1 cellular context compared by ENCODE assay signal in genomic region chr6:151065027-151065815, GRCh38.
TF ChIP-seq lines count a peak whose summit lies in the region.

No MANE protein-coding gene starts in this region.

TF ChIP-seq in HepG2, 621 proteins besides CTCF, POLR2A, EP300 and RAD21 (continued from another document):
- TF ChIP-seq, protein P1, sequence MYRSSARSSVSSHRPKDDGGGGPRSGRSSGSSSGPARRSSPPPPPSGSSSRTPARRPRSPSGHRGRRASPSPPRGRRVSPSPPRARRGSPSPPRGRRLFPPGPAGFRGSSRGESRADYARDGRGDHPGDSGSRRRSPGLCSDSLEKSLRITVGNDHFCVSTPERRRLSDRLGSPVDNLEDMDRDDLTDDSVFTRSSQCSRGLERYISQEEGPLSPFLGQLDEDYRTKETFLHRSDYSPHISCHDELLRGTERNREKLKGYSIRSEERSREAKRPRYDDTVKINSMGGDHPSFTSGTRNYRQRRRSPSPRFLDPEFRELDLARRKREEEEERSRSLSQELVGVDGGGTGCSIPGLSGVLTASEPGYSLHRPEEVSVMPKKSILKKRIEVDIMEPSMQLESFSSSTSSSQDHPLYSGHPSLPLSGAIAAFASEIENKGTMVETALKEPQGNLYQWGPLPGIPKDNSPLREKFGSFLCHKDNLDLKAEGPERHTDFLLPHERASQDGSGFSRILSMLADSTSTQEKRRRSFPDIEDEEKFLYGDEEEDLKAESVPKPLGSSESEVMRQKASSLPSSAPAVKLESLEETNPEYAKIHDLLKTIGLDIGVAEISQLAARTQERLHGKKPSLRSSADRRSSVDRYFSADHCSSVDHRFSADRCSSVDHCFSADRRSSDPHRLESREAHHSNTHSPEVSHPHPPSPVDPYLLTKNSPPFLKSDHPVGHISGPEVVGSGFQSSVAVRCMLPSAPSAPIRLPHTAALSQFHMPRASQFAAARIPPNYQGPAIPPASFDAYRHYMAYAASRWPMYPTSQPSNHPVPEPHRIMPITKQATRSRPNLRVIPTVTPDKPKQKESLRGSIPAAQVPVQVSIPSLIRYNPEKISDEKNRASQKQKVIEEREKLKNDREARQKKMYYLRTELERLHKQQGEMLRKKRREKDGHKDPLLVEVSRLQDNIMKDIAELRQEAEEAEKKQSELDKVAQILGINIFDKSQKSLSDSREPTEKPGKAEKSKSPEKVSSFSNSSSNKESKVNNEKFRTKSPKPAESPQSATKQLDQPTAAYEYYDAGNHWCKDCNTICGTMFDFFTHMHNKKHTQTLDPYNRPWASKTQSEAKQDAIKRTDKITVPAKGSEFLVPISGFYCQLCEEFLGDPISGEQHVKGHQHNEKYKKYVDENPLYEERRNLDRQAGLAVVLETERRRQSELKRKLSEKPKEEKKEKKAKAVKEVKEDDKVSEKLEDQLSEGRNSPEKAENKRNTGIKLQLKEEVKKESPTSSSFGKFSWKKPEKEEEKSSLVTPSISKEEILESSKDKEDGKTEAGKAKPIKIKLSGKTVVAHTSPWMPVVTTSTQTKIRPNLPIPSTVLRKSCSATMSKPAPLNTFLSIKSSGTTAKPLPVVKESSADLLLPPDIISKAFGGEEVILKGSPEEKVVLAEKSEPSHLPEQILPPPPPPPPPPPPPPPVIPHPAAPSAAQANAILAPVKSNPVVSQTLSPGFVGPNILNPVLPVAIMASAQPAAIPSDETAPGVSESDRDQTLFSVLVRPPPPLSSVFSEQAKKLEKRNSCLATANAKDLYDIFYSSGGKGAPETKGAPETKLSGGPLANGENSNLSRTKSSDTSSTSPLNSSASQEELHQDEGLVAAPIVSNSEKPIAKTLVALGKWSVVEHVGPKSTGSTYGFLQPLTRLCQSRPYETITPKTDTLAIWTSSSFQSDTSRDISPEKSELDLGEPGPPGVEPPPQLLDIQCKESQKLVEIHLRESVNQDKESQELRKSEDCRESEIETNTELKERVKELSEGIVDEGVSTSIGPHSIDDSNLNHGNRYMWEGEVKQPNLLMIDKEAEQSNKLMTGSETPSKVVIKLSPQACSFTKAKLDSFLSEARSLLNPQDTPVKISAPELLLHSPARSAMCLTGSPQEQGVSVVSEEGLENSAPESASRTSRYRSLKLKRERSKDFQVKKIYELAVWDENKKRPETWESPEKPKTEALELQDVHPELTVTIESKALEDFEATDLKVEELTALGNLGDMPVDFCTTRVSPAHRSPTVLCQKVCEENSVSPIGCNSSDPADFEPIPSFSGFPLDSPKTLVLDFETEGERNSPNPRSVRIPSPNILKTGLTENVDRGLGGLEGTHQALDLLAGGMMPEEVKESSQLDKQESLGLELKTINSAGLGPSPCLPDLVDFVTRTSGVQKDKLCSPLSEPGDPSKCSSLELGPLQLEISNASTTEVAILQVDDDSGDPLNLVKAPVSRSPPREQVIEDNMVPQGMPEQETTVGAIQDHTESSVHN (CRISPR knock-in tag; IDR thresholded peaks at IDR 0.05): no peak
